ENCODE assay signal across 16 cellular contexts in genomic region chr20:540391-541201, GRCh38. TPM values are rescaled to one million over a fixed set of nuclear protein-coding genes. Genes with fewer than 3 reads are reported as not detected.
A peak's percentile ranks its signal among the peaks of the same experiment; 100 is the strongest.
DNase-seq lines count a peak whose midpoint lies in the region; ATAC-seq and TF ChIP-seq lines count a peak whose summit lies in the region.
"Had no signal": no experiment of that assay in that cellular context is flagged by ENCODE, and none has a peak within 500 bp of the region (broad histone marks: within the 10 kb centered on the region; RNA-seq: fewer than 3 reads in every experiment).

No MANE protein-coding gene starts in this region.

- H3K4me3 ChIP-seq in SK-N-MC (0 out of 2 replicates have a peak overlapping the region, but pooled peaks have one; percentile 2), thoracic aorta (no peak overlapping the region), lower leg skin (ENCODE audit: low read depth, poor library complexity, severe bottlenecking) (no peak overlapping the region)

- WGBS in lower leg skin, 2 donors: 97 to 98% methylated on average over 3 of the region's 3 CpGs

- peaks cover 20% of the 10 kb centered on the region for H3K4me1 ChIP-seq in foreskin keratinocyte
- peaks cover 43 to 78% of the 10 kb centered on the region in 2 donors for H3K4me1 ChIP-seq in thoracic aorta (ENCODE audit: control insufficient read depth in 1 of 2, low read depth in 2 of 2)

- peaks cover 30% of the 10 kb centered on the region for H3K9me3 ChIP-seq in SK-N-MC (ENCODE audit: low read depth, low read length)
- no peaks in the 10 kb centered on the region for H3K9me3 ChIP-seq in thoracic aorta

- H3K36me3 ChIP-seq in SK-N-MC (ENCODE audit: insufficient read depth, low read length): peaks cover 49% of the 10 kb centered on the region
- H3K36me3 ChIP-seq in thoracic aorta: no peaks in the 10 kb centered on the region

- H3K27me3 Mint-ChIP-seq in activated naive CD4-positive, alpha-beta T cell treated with anti-CD3 and anti-CD28 coated beads, Interleukin-2, amount 10 ng/mL, durations not matched to agents 7 days and 5 days: peaks cover 2% of the 10 kb centered on the region
- H3K27me3 Mint-ChIP-seq: naive thymus-derived CD4-positive, alpha-beta T cell had no signal

- intact Hi-C loops in lower leg skin (cut with DNase I; ENCODE audit: low total_unique reads): no loop called here

- peak overlapping the region; percentile 20 for H3K27ac Mint-ChIP-seq in activated naive CD4-positive, alpha-beta T cell treated with anti-CD3 and anti-CD28 coated beads, Interleukin-2, amount 10 ng/mL, durations not matched to agents 7 days and 5 days
- H3K27ac Mint-ChIP-seq: activated CD4-positive, alpha-beta T cell treated with anti-CD3 and anti-CD28 coated beads, Interleukin-2, amount 10 ng/mL, durations not matched to agents 24 days and 14 days; T-helper 1 cell treated with Interleukin-12 subunit alpha and Interleukin-12 subunit beta and Interleukin-4 antibody, amounts not matched to agents 30 μg/mL and 1 μg/mL, for 36 hours had no signal

- H3K27me3 ChIP-seq in foreskin keratinocyte (no peaks in the 10 kb centered on the region), thoracic aorta (replicated peaks; ENCODE audit: insufficient read depth) (no peaks in the 10 kb centered on the region)

- ATAC-seq in foreskin keratinocyte (no peak), thoracic aorta (ENCODE audit: insufficient number of reproducible peaks, low FRiP score, low read depth) (no peak), GM21786 (IDR thresholded peaks at IDR 0.05; ENCODE audit: unreplicated experiment) (no peak), GM18868 (IDR thresholded peaks at IDR 0.05; ENCODE audit: unreplicated experiment) (no peak)
- ATAC-seq: activated T-cell treated with anti-CD3 and anti-CD28 coated beads, Interleukin-2, amount 50 U/mL, for 4 hours; naive thymus-derived CD4-positive, alpha-beta T cell had no signal

- H3K4me3 Mint-ChIP-seq in activated naive CD4-positive, alpha-beta T cell treated with anti-CD3 and anti-CD28 coated beads, Interleukin-2, amount 10 ng/mL, durations not matched to agents 7 days and 5 days: no peak overlapping the region
- H3K4me3 Mint-ChIP-seq: activated CD4-positive, alpha-beta T cell treated with anti-CD3 and anti-CD28 coated beads, Interleukin-2, amount 10 ng/mL, durations not matched to agents 24 days and 14 days; T-helper 1 cell treated with Interleukin-12 subunit alpha and Interleukin-12 subunit beta and Interleukin-4 antibody, amounts not matched to agents 30 μg/mL and 1 μg/mL, for 36 hours had no signal

- peaks cover 58% of the 10 kb centered on the region for H3K36me3 Mint-ChIP-seq in activated naive CD4-positive, alpha-beta T cell treated with anti-CD3 and anti-CD28 coated beads, Interleukin-2, amount 10 ng/mL, durations not matched to agents 7 days and 5 days

- no peak for DNase-seq in activated naive CD4-positive, alpha-beta T cell treated with anti-CD3 and anti-CD28 coated beads, Interleukin-2, amount 10 ng/mL, durations not matched to agents 7 days and 5 days
- DNase-seq in activated naive CD4-positive, alpha-beta T cell treated with anti-CD3 and anti-CD28 coated beads, Interleukin-2, amount 50 U/mL, for 16 hours: no peak
- DNase-seq in SK-N-MC (ENCODE audit: low read depth, low spot score) (no peak), foreskin keratinocyte (no peak), thoracic aorta (ENCODE audit: low spot score) (no peak), lower leg skin (ENCODE audit: low spot score in 2 of 2) (no peak)
- DNase-seq: activated CD4-positive, alpha-beta T cell treated with anti-CD3 and anti-CD28 coated beads, Interleukin-2, amount 10 ng/mL, durations not matched to agents 24 days and 14 days; activated T-cell treated with anti-CD3 and anti-CD28 coated beads, Interleukin-2, amount 50 U/mL, for 4 hours; cortex of kidney; naive thymus-derived CD4-positive, alpha-beta T cell; NCI-H1694; NCI-H446; stimulated activated CD8-positive, alpha-beta memory T cell treated with anti-CD3 and anti-CD28 coated beads, Interleukin-4, amount 100 ng/mL, for 48 hours had no signal

- peaks cover 74% of the 10 kb centered on the region for H3K4me1 Mint-ChIP-seq in activated naive CD4-positive, alpha-beta T cell treated with anti-CD3 and anti-CD28 coated beads, Interleukin-2, amount 10 ng/mL, durations not matched to agents 7 days and 5 days

- TF ChIP-seq CTCF in foreskin keratinocyte (conservative IDR thresholded peaks at IDR 0.05) (peak; percentile 9), thoracic aorta (IDR thresholded peaks at IDR 0.05) (no peak), lower leg skin (IDR thresholded peaks at IDR 0.05) (no peak)

- no peak overlapping the region for H3K9ac ChIP-seq in SK-N-MC (ENCODE audit: insufficient read length)

- CTCF ChIA-PET in activated naive CD4-positive, alpha-beta T cell treated with anti-CD3 and anti-CD28 coated beads, Interleukin-2, amount 10 ng/mL, durations not matched to agents 7 days and 5 days (lab: Charles Lee): no interaction called here

- H3K27ac ChIP-seq in SK-N-MC (no peak overlapping the region), foreskin keratinocyte (peak overlapping the region; percentile 53), thoracic aorta (peak overlapping the region; percentile 6 to 26)

- no peak for TF ChIP-seq POLR2A in lower leg skin (IDR thresholded peaks at IDR 0.05)

- H3K9me3 Mint-ChIP-seq in activated naive CD4-positive, alpha-beta T cell treated with anti-CD3 and anti-CD28 coated beads, Interleukin-2, amount 10 ng/mL, durations not matched to agents 7 days and 5 days: peaks cover 25% of the 10 kb centered on the region
- H3K9me3 Mint-ChIP-seq: activated T-cell treated with anti-CD3 and anti-CD28 coated beads, Interleukin-2, amount 50 U/mL, for 4 hours had no signal

RNA-seq across cellular contexts. Expression of gene CSNK2A1, which starts 3.0 kb away (rescaled TPM):
- 121 and 125 TPM in 2 replicates for total RNA-seq in foreskin keratinocyte
- polyA plus RNA-seq in foreskin keratinocyte: 52.7 and 57.8 TPM in 2 replicates
- total RNA-seq in thoracic aorta: 10 to 100 TPM; 83.9 to 90.7 TPM
- 10 to 100 TPM; 86.0 to 96.7 (median 90.3) TPM for total RNA-seq in lower leg skin
